ENCODE assay signal across 8 cellular contexts in the genomic region with DNA sequence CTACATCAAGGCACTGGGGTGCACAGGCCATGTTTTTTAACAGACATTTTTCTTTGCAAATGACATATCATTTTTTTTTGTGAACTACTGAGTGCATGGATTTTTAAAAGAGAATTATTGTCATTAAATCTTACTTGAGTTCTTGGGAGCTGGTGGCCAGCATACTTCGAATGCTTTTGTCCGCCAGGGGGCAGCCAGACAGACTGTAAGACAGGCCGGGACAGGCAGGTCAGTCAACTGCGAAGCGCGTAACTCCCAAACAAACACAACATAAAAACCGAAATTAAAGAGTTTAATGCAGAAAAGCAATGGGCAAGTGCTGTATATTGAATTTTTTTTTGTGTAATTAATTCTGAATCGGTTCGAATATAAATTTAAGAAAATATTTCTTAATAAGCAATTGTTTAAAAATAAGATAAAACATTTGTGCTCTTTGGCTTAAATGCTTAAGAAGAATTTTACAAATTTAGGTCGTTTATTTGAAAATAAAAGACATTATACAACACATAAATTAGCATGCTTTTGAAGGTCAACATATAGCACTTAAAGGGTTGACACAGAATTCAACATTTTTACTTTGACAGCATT.
DNase-seq lines count a peak whose midpoint lies in the region; ATAC-seq, FAIRE-seq and TF ChIP-seq lines count a peak whose summit lies in the region.

No MANE protein-coding gene starts in this region.

- ATAC-seq in GM18511 (IDR thresholded peaks at IDR 0.05; ENCODE audit: unreplicated experiment): peak; percentile 77
- ATAC-seq in pancreas: peak; percentile 82 to 93 (median 84)

- TF ChIP-seq CTCF in LNCaP clone FGC (IDR thresholded peaks at IDR 0.05; ENCODE audit: control insufficient read depth, extremely low read depth, insufficient read depth) (peak; percentile 89), pancreas (IDR thresholded peaks at IDR 0.05) (peak; percentile 48 to 77 (median 60))

- H3K36me3 ChIP-seq in pancreas: no peaks in the 10 kb centered on the region

- H3K4me1 ChIP-seq in pancreas: peaks cover 0 to 4% (median 0%) of the 10 kb centered on the region in 3 donors

- peak; percentile 68 for DNase-seq in AG08395 (ENCODE audit: low spot score)
- DNase-seq in LNCaP clone FGC (ENCODE audit: low read depth): peak; percentile 47
- DNase-seq in activated T-cell treated with anti-CD3 and anti-CD28 coated beads for 24 hours (ENCODE audit: low read depth): peak; percentile 4
- DNase-seq in frontal cortex (ENCODE audit: low spot score in 2 of 2): peak in 1 of 2 donors; percentile 52
- DNase-seq in pancreas: peak in 5 of 6 donors; percentile 56 to 88 (median 70)
- no peak for DNase-seq in occipital lobe (lab: John Stamatoyannopoulos, UW)
- DNase-seq in NCI-H1436 treated with DMSO at 0.1 percent for 48 hours (lab: John Stamatoyannopoulos, UW): no peak

- H3K9me3 ChIP-seq in pancreas: no peaks in the 10 kb centered on the region

- WGBS in pancreas, 2 donors: 13 to 14% methylated on average over 10 of the region's 10 CpGs

- H3K4me3 ChIP-seq in LNCaP clone FGC (ENCODE audit: low read depth, low read length): no peak overlapping the region
- no peak overlapping the region for H3K4me3 ChIP-seq in pancreas

- no peak overlapping the region for H3K27ac ChIP-seq in pancreas

- intact Hi-C loops in pancreas (cut with DNase I): loop anchor here in 1 of 3 donors (10.0 kb wide), 1 partner anchor 408 kb away; no protein-coding TSS in a partner anchor

- peaks cover 0 to 3% (median 0%) of the 10 kb centered on the region in 4 donors for H3K27me3 ChIP-seq in pancreas

- FAIRE-seq in frontal cortex (lab: Jason Lieb, UNC): peak; percentile 65
- peak; percentile 17 for FAIRE-seq in pancreas (lab: Jason Lieb, UNC)

Comparison
In these comparisons a context has a peak if more than half of its experiments do, and no peak if none do; other contexts are left out.
1. DNase-seq: peak in AG08395 (single experiment), LNCaP clone FGC (single experiment), activated T-cell treated with anti-CD3 and anti-CD28 coated beads for 24 hours (single experiment) and pancreas (5 of 6); none in occipital lobe (single experiment) and NCI-H1436 treated with DMSO at 0.1 percent for 48 hours (single experiment).